In the genomic region with DNA sequence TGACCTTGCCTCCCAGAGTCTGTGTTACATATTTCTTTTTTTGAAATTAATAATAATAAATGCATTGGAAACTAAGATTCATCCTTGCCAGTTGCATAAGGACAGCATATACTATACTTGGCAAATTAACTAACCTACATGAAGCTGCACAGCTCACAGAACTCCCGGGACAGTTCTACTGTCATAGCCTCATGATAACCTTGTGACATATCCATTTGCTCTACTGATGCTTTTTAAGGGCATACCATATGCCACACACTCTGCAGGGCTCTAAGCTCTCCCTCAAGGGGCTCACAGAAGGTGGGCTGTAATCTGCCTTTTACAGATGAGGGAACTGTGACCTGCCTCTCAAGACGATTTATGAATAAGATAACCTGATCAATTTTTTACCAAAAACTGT, we compare ENCODE assay signal across 18 cellular contexts. TPM values are rescaled to one million over a fixed set of nuclear protein-coding genes. Genes with fewer than 3 reads are reported as not detected.
DNase-seq lines count a peak whose midpoint lies in the region; ATAC-seq, FAIRE-seq and TF ChIP-seq lines count a peak whose summit lies in the region.
"Had no signal": no experiment of that assay in that cellular context is flagged by ENCODE, and none has a peak within 500 bp of the region (broad histone marks: within the 10 kb centered on the region; RNA-seq: fewer than 3 reads in every experiment).

No MANE protein-coding gene starts in this region.

- no peak overlapping the region for H3K9ac ChIP-seq in HepG2 (ENCODE audit: insufficient read depth, low read depth, low read length)
- H3K9ac ChIP-seq: GM23248 had no signal

- DNase-seq in HepG2 (ENCODE audit: low spot score) (no peak), right lobe of liver (no peak), NCI-H82 (lab: John Stamatoyannopoulos, UW) (peak; percentile 65), glutamatergic neuron (no peak), sigmoid colon (no peak), mucosa of gallbladder (ENCODE audit: low spot score) (no peak)
- DNase-seq in activated effector memory CD4-positive, alpha-beta T cell treated with Interleukin-2 at 50 U/mL for 16 hours, result no peak
- DNase-seq: DMS79, GM23248, HCEC 1CT, NCI-H1436, NCI-H2029, NCI-H510A treated with DMSO at 0.1 percent for 48 hours, SHP77 had no signal

- no peak overlapping the region for H3K4me3 ChIP-seq in HepG2 (replicated peaks in 1 of 3; ENCODE audit: insufficient read depth in 1 of 3, low read depth in 2 of 3, low read length in 3 of 3)
- no peak overlapping the region for H3K4me3 ChIP-seq in right lobe of liver
- no peak overlapping the region for H3K4me3 ChIP-seq in sigmoid colon
- H3K4me3 ChIP-seq: GM23248, K562 had no signal

- POLR2A ChIA-PET in HepG2 (lab: Yijun Ruan, JAX), result interaction anchor here (1.0 to 1.2 kb wide), 2 partner anchors 32 to 55 kb away, joined by 3 read pairs; no protein-coding TSS in a partner anchor

- intact Hi-C loops in HepG2 (cut with micrococcal nuclease; ENCODE audit: unreplicated experiment), result no loop called here
- intact Hi-C loops in right lobe of liver (cut with DNase I), result no loop called here
- intact Hi-C loops in sigmoid colon (cut with DNase I), result no loop called here

- H3K27me3 ChIP-seq in HepG2 (ENCODE audit: control insufficient read depth in 1 of 2, insufficient read depth in 2 of 2, low read length in 2 of 2) (no peaks in the 10 kb centered on the region; a peak in 1 of 5 replicates), right lobe of liver (no peaks in the 10 kb centered on the region), sigmoid colon (no peaks in the 10 kb centered on the region)

- H3K9me3 Mint-ChIP-seq in glutamatergic neuron (ENCODE audit: unreplicated experiment), result peaks cover 4% of the 10 kb centered on the region

- no peak overlapping the region for H3K27ac Mint-ChIP-seq in glutamatergic neuron (ENCODE audit: unreplicated experiment)

- H3K36me3 ChIP-seq in HepG2 (replicated peaks in 1 of 2; ENCODE audit: control insufficient read depth in 1 of 2, insufficient read depth in 2 of 2, low read length in 2 of 2) (peaks cover 0 to 14% of the 10 kb centered on the region in 2 experiments; a peak in 3 of 5 replicates), right lobe of liver (no peaks in the 10 kb centered on the region), sigmoid colon (peaks cover 0 to 18% (median 3%) of the 10 kb centered on the region in 4 donors)

- TF ChIP-seq EP300 in HepG2 (IDR thresholded peaks at IDR 0.05; ENCODE audit: low read depth in 2 of 2, low read length in 2 of 2), result no peak
- no peak for TF ChIP-seq EP300 in HepG2 (CRISPR knock-in tag; IDR thresholded peaks at IDR 0.05; ENCODE audit: borderline replicate concordance)
- no peak for TF ChIP-seq EP300 in sigmoid colon (IDR thresholded peaks at IDR 0.05)

- CTCF ChIA-PET in HepG2 (lab: Yijun Ruan, JAX; ENCODE audit: low intra/inter-chr PET ratio, low total read pairs), result no interaction called here

- H3K9me3 ChIP-seq in HepG2 (ENCODE audit: low read length) (no peaks in the 10 kb centered on the region), right lobe of liver (no peaks in the 10 kb centered on the region), sigmoid colon (no peaks in the 10 kb centered on the region)

- TF ChIP-seq CTCF in HepG2 (CRISPR knock-in tag; IDR thresholded peaks at IDR 0.05) (no peak), right lobe of liver (IDR thresholded peaks at IDR 0.05) (no peak), glutamatergic neuron (IDR thresholded peaks at IDR 0.05; ENCODE audit: partially characterized antibody, unreplicated experiment) (no peak), sigmoid colon (IDR thresholded peaks at IDR 0.05) (no peak)

- H3K27me3 Mint-ChIP-seq in glutamatergic neuron (ENCODE audit: unreplicated experiment), result peaks cover 2% of the 10 kb centered on the region

- peak overlapping the region; percentile 80 for H3K4me3 Mint-ChIP-seq in glutamatergic neuron (ENCODE audit: unreplicated experiment)

- no peak for TF ChIP-seq RAD21 in HepG2 (CRISPR knock-in tag; IDR thresholded peaks at IDR 0.05)

- H3K36me3 Mint-ChIP-seq in glutamatergic neuron (ENCODE audit: unreplicated experiment), result no peaks in the 10 kb centered on the region

- H3K4me1 ChIP-seq in HepG2 (ENCODE audit: insufficient read depth, low read length), result peaks cover 45% of the 10 kb centered on the region
- H3K4me1 ChIP-seq in right lobe of liver, result peaks cover 0 to 7% (median 2%) of the 10 kb centered on the region in 4 donors
- H3K4me1 ChIP-seq in sigmoid colon, result peaks cover 0 to 42% (median 32%) of the 10 kb centered on the region in 4 donors

- 89% methylated on average over 2 of the region's 2 CpGs for WGBS in HepG2 (ENCODE audit: low lambda C conversion rate)
- WGBS in right lobe of liver (ENCODE audit: insufficient coverage, low coverage, low lambda C conversion rate, missing lambda C conversion rate), result 86% methylated on average over 2 of the region's 2 CpGs
- 85 to 90% methylated on average over 2 of the region's 2 CpGs for WGBS in sigmoid colon, 2 donors

- no peaks in the 10 kb centered on the region for H4K20me1 ChIP-seq in HepG2 (ENCODE audit: insufficient read depth, low read length)

- H3K4me2 ChIP-seq in HepG2 (ENCODE audit: low read depth, low read length), result 0 out of 2 replicates have a peak overlapping the region, but pooled peaks have one; percentile 83

- no TSS peak for BruUV-seq in HepG2 (replicated peaks; lab: Mats Ljungman, UMichigan)

- H3K4me1 Mint-ChIP-seq in glutamatergic neuron (ENCODE audit: low read depth, unreplicated experiment), result peaks cover 34% of the 10 kb centered on the region

- no peak overlapping the region for H2AFZ ChIP-seq in HepG2 (ENCODE audit: low read length)
- H2AFZ ChIP-seq: GM23248 had no signal

- in situ Hi-C loops in HepG2 (cut with HindIII; ENCODE audit: extremely low pct_ligation_motif_present, low pct_unique_long_range_greater_than_20kb), result no loop called here

- peaks cover 50% of the 10 kb centered on the region for H3K79me2 ChIP-seq in HepG2 (ENCODE audit: insufficient read depth, low read length)

- TF ChIP-seq POLR2A in HepG2 (IDR thresholded peaks at IDR 0.05; ENCODE audit: insufficient read depth in 1 of 2, low read depth in 2 of 2, low read length in 2 of 2), result no peak
- no peak for TF ChIP-seq POLR2A in right lobe of liver (IDR thresholded peaks at IDR 0.05)
- no peak for TF ChIP-seq POLR2A in sigmoid colon (IDR thresholded peaks at IDR 0.05)

- peak overlapping the region; percentile 58 for H3K27ac ChIP-seq in HepG2 (ENCODE audit: extremely low read length, insufficient read depth, low read length)
- H3K27ac ChIP-seq in right lobe of liver, result no peak overlapping the region
- no peak overlapping the region for H3K27ac ChIP-seq in sigmoid colon
- H3K27ac ChIP-seq: GM23248 had no signal

- ATAC-seq in HepG2, result no peak
- ATAC-seq in right lobe of liver, result no peak
- ATAC-seq: K562, SK-N-SH treated with all-trans-retinoic acid at 6 μM for 48 hours had no signal

- no peak for FAIRE-seq in HepG2 (lab: Jason Lieb, UNC)
- FAIRE-seq: GM18507, K562 had no signal

RNA-seq across cellular contexts. Expression of a gene that starts 3.8 kb away (rescaled TPM):
- 108 and 125 TPM in 2 replicates for total RNA-seq in HepG2 (2016; rRNA removed; fragmentation: Illumina TruSeq; extraction: Trizol)
- total RNA-seq in HepG2 (2016; cell fraction: cytosol; rRNA removed; fragmentation: Illumina TruSeq; extraction: Trizol; ENCODE audit: low read depth), result 430 and 468 TPM in 2 replicates
- 111 and 112 TPM in 2 replicates for total RNA-seq in HepG2 (2016; cell fraction: insoluble cytoplasmic fraction; rRNA removed; fragmentation: Illumina TruSeq; extraction: Trizol)
- 377 and 404 TPM in 2 replicates for total RNA-seq in HepG2 (2016; cell fraction: membrane; rRNA removed; fragmentation: Illumina TruSeq; extraction: Trizol)
- 50.0 and 51.9 TPM in 2 replicates for total RNA-seq in HepG2 (2016; cell fraction: nucleus; rRNA removed; fragmentation: Illumina TruSeq; extraction: Trizol)
- 83.6 and 106 TPM in 2 replicates for polyA plus RNA-seq in HepG2 (2011; rRNA removed)
- 45.2 and 54.1 TPM in 2 replicates for polyA plus RNA-seq in HepG2 (2011; cell fraction: cytosol; rRNA removed)
- polyA plus RNA-seq in HepG2 (2011; cell fraction: nucleus; rRNA removed), result 41.6 and 57.5 TPM in 2 replicates
- polyA plus RNA-seq in HepG2 (2012), result 89.6 and 111 TPM in 2 replicates
- polyA plus RNA-seq in HepG2 (2016; cell fraction: cytosol; fragmentation: Illumina TruSeq; extraction: Trizol; ENCODE audit: low read depth), result 797 and 956 TPM in 2 replicates
- 170 and 179 TPM in 2 replicates for polyA plus RNA-seq in HepG2 (2016; cell fraction: insoluble cytoplasmic fraction; fragmentation: Illumina TruSeq; extraction: Trizol; ENCODE audit: low read depth)
- 570 and 618 TPM in 2 replicates for polyA plus RNA-seq in HepG2 (2016; cell fraction: membrane; fragmentation: Illumina TruSeq; extraction: Trizol; ENCODE audit: low read depth)
- 135 and 136 TPM in 2 replicates for polyA plus RNA-seq in HepG2 (2016; cell fraction: nucleus; fragmentation: Illumina TruSeq; extraction: Trizol; ENCODE audit: insufficient read depth, low read depth)
- 13.3 and 35.9 TPM in 2 replicates for polyA minus RNA-seq in HepG2 (2011; rRNA and poly(A)+ RNA removed; ENCODE audit: low replicate concordance)
- 17.3 and 20.8 TPM in 2 replicates for polyA minus RNA-seq in HepG2 (2011; cell fraction: cytosol; rRNA and poly(A)+ RNA removed)
- 21.0 and 23.9 TPM in 2 replicates for polyA minus RNA-seq in HepG2 (2011; cell fraction: nucleus; rRNA and poly(A)+ RNA removed)
- 10 to 100 TPM in 5 of 6 experiments, 1 to 10 TPM in 1; 9.6 to 28.5 (median 20.8) TPM for total RNA-seq in right lobe of liver
- 62.7 TPM for total RNA-seq in glutamatergic neuron (ENCODE audit: unreplicated experiment)
- total RNA-seq in sigmoid colon, result 10 to 100 TPM; 52.3 to 75.6 (median 61.6) TPM
- polyA plus RNA-seq in sigmoid colon, result 10 to 100 TPM; 24.3 to 99.7 (median 47.4) TPM
- 75.2 TPM for total RNA-seq in mucosa of gallbladder

RNA-seq across cellular contexts. Expression of a gene that starts 3.9 kb away (rescaled TPM):
- total RNA-seq in HepG2 (2016; rRNA removed; fragmentation: Illumina TruSeq; extraction: Trizol), result 93.0 and 128 TPM in 2 replicates
- total RNA-seq in HepG2 (2016; cell fraction: cytosol; rRNA removed; fragmentation: Illumina TruSeq; extraction: Trizol; ENCODE audit: low read depth), result 24.5 and 26.5 TPM in 2 replicates
- total RNA-seq in HepG2 (2016; cell fraction: insoluble cytoplasmic fraction; rRNA removed; fragmentation: Illumina TruSeq; extraction: Trizol), result 91.7 and 127 TPM in 2 replicates
- 45.4 and 49.2 TPM in 2 replicates for total RNA-seq in HepG2 (2016; cell fraction: membrane; rRNA removed; fragmentation: Illumina TruSeq; extraction: Trizol)
- total RNA-seq in HepG2 (2016; cell fraction: nucleus; rRNA removed; fragmentation: Illumina TruSeq; extraction: Trizol), result 50.4 and 54.8 TPM in 2 replicates
- polyA plus RNA-seq in HepG2 (2011; rRNA removed), result 15.5 and 19.8 TPM in 2 replicates
- polyA plus RNA-seq in HepG2 (2011; cell fraction: cytosol; rRNA removed), result 10.9 and 15.9 TPM in 2 replicates
- polyA plus RNA-seq in HepG2 (2011; cell fraction: nucleus; rRNA removed), result 36.6 and 50.3 TPM in 2 replicates
- 39.8 and 75.3 TPM in 2 replicates for polyA plus RNA-seq in HepG2 (2012)
- 14.0 and 15.0 TPM in 2 replicates for polyA plus RNA-seq in HepG2 (2016; cell fraction: cytosol; fragmentation: Illumina TruSeq; extraction: Trizol; ENCODE audit: low read depth)
- polyA plus RNA-seq in HepG2 (2016; cell fraction: insoluble cytoplasmic fraction; fragmentation: Illumina TruSeq; extraction: Trizol; ENCODE audit: low read depth), result 101 and 102 TPM in 2 replicates
- 26.2 and 28.6 TPM in 2 replicates for polyA plus RNA-seq in HepG2 (2016; cell fraction: membrane; fragmentation: Illumina TruSeq; extraction: Trizol; ENCODE audit: low read depth)
- 54.3 and 60.5 TPM in 2 replicates for polyA plus RNA-seq in HepG2 (2016; cell fraction: nucleus; fragmentation: Illumina TruSeq; extraction: Trizol; ENCODE audit: insufficient read depth, low read depth)
- polyA minus RNA-seq in HepG2 (2011; rRNA and poly(A)+ RNA removed; ENCODE audit: low replicate concordance), result 13.4 and 22.8 TPM in 2 replicates
- polyA minus RNA-seq in HepG2 (2011; cell fraction: cytosol; rRNA and poly(A)+ RNA removed), result 24.7 and 28.4 TPM in 2 replicates
- polyA minus RNA-seq in HepG2 (2011; cell fraction: nucleus; rRNA and poly(A)+ RNA removed), result 43.6 and 53.1 TPM in 2 replicates
- total RNA-seq in right lobe of liver, result 10 to 100 TPM; 10.6 to 21.2 (median 11.7) TPM
- total RNA-seq in glutamatergic neuron (ENCODE audit: unreplicated experiment), result 33.3 TPM
- total RNA-seq in sigmoid colon, result 10 to 100 TPM; 22.9 to 33.5 (median 27.5) TPM
- polyA plus RNA-seq in sigmoid colon, result 10 to 100 TPM; 14.4 to 23.6 (median 14.6) TPM
- total RNA-seq in mucosa of gallbladder, result 24.3 TPM

RNA-seq across cellular contexts. Expression of a gene that starts 54.8 kb away (rescaled TPM):
- total RNA-seq in HepG2 (2016; rRNA removed; fragmentation: Illumina TruSeq; extraction: Trizol) (44.4 and 45.2 TPM in 2 replicates), right lobe of liver (10 to 100 TPM; 30.4 to 41.3 (median 33.6) TPM), glutamatergic neuron (ENCODE audit: unreplicated experiment) (24.4 TPM), sigmoid colon (10 to 100 TPM; 62.3 to 94.9 (median 84.9) TPM), mucosa of gallbladder (50.2 TPM)
- total RNA-seq in HepG2 (2016; cell fraction: cytosol; rRNA removed; fragmentation: Illumina TruSeq; extraction: Trizol; ENCODE audit: low read depth), result 48.4 and 50.7 TPM in 2 replicates
- total RNA-seq in HepG2 (2016; cell fraction: insoluble cytoplasmic fraction; rRNA removed; fragmentation: Illumina TruSeq; extraction: Trizol), result 41.9 and 48.6 TPM in 2 replicates
- total RNA-seq in HepG2 (2016; cell fraction: membrane; rRNA removed; fragmentation: Illumina TruSeq; extraction: Trizol), result 45.3 and 47.0 TPM in 2 replicates
- 19.2 and 24.6 TPM in 2 replicates for total RNA-seq in HepG2 (2016; cell fraction: nucleus; rRNA removed; fragmentation: Illumina TruSeq; extraction: Trizol)
- polyA plus RNA-seq in HepG2 (2011; rRNA removed) (37.4 and 43.6 TPM in 2 replicates), sigmoid colon (10 to 100 TPM; 46.3 to 73.8 (median 72.1) TPM)
- 30.1 and 33.9 TPM in 2 replicates for polyA plus RNA-seq in HepG2 (2011; cell fraction: cytosol; rRNA removed)
- polyA plus RNA-seq in HepG2 (2011; cell fraction: nucleus; rRNA removed), result 15.7 and 16.7 TPM in 2 replicates
- polyA plus RNA-seq in HepG2 (2012), result 23.4 and 30.7 TPM in 2 replicates
- 53.5 and 58.2 TPM in 2 replicates for polyA plus RNA-seq in HepG2 (2016; cell fraction: cytosol; fragmentation: Illumina TruSeq; extraction: Trizol; ENCODE audit: low read depth)
- 40.8 and 42.5 TPM in 2 replicates for polyA plus RNA-seq in HepG2 (2016; cell fraction: insoluble cytoplasmic fraction; fragmentation: Illumina TruSeq; extraction: Trizol; ENCODE audit: low read depth)
- polyA plus RNA-seq in HepG2 (2016; cell fraction: membrane; fragmentation: Illumina TruSeq; extraction: Trizol; ENCODE audit: low read depth), result 41.3 and 42.8 TPM in 2 replicates
- polyA plus RNA-seq in HepG2 (2016; cell fraction: nucleus; fragmentation: Illumina TruSeq; extraction: Trizol; ENCODE audit: insufficient read depth, low read depth), result 28.4 and 30.4 TPM in 2 replicates
- polyA minus RNA-seq in HepG2 (2011; rRNA and poly(A)+ RNA removed; ENCODE audit: low replicate concordance), result 15.2 and 21.3 TPM in 2 replicates
- polyA minus RNA-seq in HepG2 (2011; cell fraction: cytosol; rRNA and poly(A)+ RNA removed), result 14.1 and 16.1 TPM in 2 replicates
- polyA minus RNA-seq in HepG2 (2011; cell fraction: nucleus; rRNA and poly(A)+ RNA removed), result 14.0 and 25.5 TPM in 2 replicates
- total RNA-seq: G401 had no signal
